In genomic region chr10:102422586-102423129, GRCh38 we compare ENCODE assay signal across 1 cellular context.
TF ChIP-seq lines count a peak whose summit lies in the region.

No MANE protein-coding gene starts in this region.

TF ChIP-seq in HepG2, 621 proteins besides CTCF, POLR2A, EP300 and RAD21 (continued from another document and continues in another):
- TF ChIP-seq, protein P1, sequence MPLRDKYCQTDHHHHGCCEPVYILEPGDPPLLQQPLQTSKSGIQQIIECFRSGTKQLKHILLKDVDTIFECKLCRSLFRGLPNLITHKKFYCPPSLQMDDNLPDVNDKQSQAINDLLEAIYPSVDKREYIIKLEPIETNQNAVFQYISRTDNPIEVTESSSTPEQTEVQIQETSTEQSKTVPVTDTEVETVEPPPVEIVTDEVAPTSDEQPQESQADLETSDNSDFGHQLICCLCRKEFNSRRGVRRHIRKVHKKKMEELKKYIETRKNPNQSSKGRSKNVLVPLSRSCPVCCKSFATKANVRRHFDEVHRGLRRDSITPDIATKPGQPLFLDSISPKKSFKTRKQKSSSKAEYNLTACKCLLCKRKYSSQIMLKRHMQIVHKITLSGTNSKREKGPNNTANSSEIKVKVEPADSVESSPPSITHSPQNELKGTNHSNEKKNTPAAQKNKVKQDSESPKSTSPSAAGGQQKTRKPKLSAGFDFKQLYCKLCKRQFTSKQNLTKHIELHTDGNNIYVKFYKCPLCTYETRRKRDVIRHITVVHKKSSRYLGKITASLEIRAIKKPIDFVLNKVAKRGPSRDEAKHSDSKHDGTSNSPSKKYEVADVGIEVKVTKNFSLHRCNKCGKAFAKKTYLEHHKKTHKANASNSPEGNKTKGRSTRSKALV (CRISPR knock-in tag; IDR thresholded peaks at IDR 0.05), result no peak
- no peak for TF ChIP-seq SRF (IDR thresholded peaks at IDR 0.05; ENCODE audit: low read depth, low read length)
- no peak for TF ChIP-seq JARID2 (CRISPR knock-in tag; IDR thresholded peaks at IDR 0.05; ENCODE audit: insufficient replicate concordance)
- peak; percentile 55; the same call in 1 of the 2 replicates for TF ChIP-seq ZSCAN25 (CRISPR knock-in tag; IDR thresholded peaks at IDR 0.05)
- TF ChIP-seq ELF4 (CRISPR knock-in tag; IDR thresholded peaks at IDR 0.05; ENCODE audit: borderline replicate concordance), result no peak
- TF ChIP-seq, protein P2, sequence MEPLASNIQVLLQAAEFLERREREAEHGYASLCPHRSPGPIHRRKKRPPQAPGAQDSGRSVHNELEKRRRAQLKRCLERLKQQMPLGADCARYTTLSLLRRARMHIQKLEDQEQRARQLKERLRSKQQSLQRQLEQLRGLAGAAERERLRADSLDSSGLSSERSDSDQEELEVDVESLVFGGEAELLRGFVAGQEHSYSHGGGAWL (CRISPR knock-in tag; IDR thresholded peaks at IDR 0.05), result peak; percentile 92
- TF ChIP-seq RFXAP (CRISPR knock-in tag; IDR thresholded peaks at IDR 0.05; ENCODE audit: borderline replicate concordance), result peak; percentile 63; the same call in 1 of the 2 replicates
- no peak for TF ChIP-seq ZNF225 (CRISPR knock-in tag; IDR thresholded peaks at IDR 0.05)
- peak; percentile 91 for TF ChIP-seq CBX5 (CRISPR knock-in tag; IDR thresholded peaks at IDR 0.05; ENCODE audit: borderline replicate concordance)
- 0 out of 2 replicates have a peak, but pooled peaks have one; percentile 49 for TF ChIP-seq MED1 (CRISPR knock-in tag; IDR thresholded peaks at IDR 0.05)
- TF ChIP-seq KAT2B (IDR thresholded peaks at IDR 0.05; ENCODE audit: borderline replicate concordance, low read depth, low read length), result no peak
- no peak for TF ChIP-seq SMAD9 (CRISPR knock-in tag; IDR thresholded peaks at IDR 0.05)
- TF ChIP-seq, protein P3, sequence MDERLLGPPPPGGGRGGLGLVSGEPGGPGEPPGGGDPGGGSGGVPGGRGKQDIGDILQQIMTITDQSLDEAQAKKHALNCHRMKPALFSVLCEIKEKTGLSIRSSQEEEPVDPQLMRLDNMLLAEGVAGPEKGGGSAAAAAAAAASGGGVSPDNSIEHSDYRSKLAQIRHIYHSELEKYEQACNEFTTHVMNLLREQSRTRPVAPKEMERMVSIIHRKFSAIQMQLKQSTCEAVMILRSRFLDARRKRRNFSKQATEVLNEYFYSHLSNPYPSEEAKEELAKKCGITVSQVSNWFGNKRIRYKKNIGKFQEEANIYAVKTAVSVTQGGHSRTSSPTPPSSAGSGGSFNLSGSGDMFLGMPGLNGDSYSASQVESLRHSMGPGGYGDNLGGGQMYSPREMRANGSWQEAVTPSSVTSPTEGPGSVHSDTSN (CRISPR knock-in tag; IDR thresholded peaks at IDR 0.05), result no peak
- no peak for TF ChIP-seq RFX3 (CRISPR knock-in tag; IDR thresholded peaks at IDR 0.05)
- peak; percentile 60; the same call in 1 of the 2 replicates for TF ChIP-seq ZKSCAN8 (CRISPR knock-in tag; IDR thresholded peaks at IDR 0.05; ENCODE audit: borderline replicate concordance)
- TF ChIP-seq ZNF577 (CRISPR knock-in tag; IDR thresholded peaks at IDR 0.05; ENCODE audit: borderline replicate concordance, low read depth), result no peak
- peak; percentile 86; the same call in 1 of the 2 replicates for TF ChIP-seq ZNF749 (CRISPR knock-in tag; IDR thresholded peaks at IDR 0.05; ENCODE audit: borderline replicate concordance)
- 0 out of 2 replicates have a peak, but pooled peaks have one; percentile 17 for TF ChIP-seq SATB2 (CRISPR knock-in tag; IDR thresholded peaks at IDR 0.05)
- TF ChIP-seq ZNF747 (CRISPR knock-in tag; IDR thresholded peaks at IDR 0.05; ENCODE audit: borderline replicate concordance), result peak; percentile 57; the same call in 1 of the 2 replicates
- TF ChIP-seq ZNF614 (CRISPR knock-in tag; IDR thresholded peaks at IDR 0.05; ENCODE audit: borderline replicate concordance), result peak; percentile 49; the same call in 1 of the 2 replicates
- 0 out of 2 replicates have a peak, but pooled peaks have one; percentile 44 for TF ChIP-seq ZBED4 (CRISPR knock-in tag; IDR thresholded peaks at IDR 0.05; ENCODE audit: borderline replicate concordance)
- TF ChIP-seq ZNF326 (CRISPR knock-in tag; IDR thresholded peaks at IDR 0.05; ENCODE audit: borderline replicate concordance), result no peak
- TF ChIP-seq ZNF503 (CRISPR knock-in tag; IDR thresholded peaks at IDR 0.05), result peak; percentile 38; the same call in 1 of the 2 replicates
- 0 out of 2 replicates have a peak, but pooled peaks have one; percentile 84 for TF ChIP-seq SP140L (CRISPR knock-in tag; IDR thresholded peaks at IDR 0.05; ENCODE audit: borderline replicate concordance)
- peak; percentile 97 for TF ChIP-seq ZIK1 (CRISPR knock-in tag; IDR thresholded peaks at IDR 0.05; ENCODE audit: borderline replicate concordance, low read depth)
- no peak; the same call in 1 of the 2 replicates for TF ChIP-seq ZNF652 (CRISPR knock-in tag; IDR thresholded peaks at IDR 0.05; ENCODE audit: borderline replicate concordance, low read depth)
- TF ChIP-seq SMARCC2 (IDR thresholded peaks at IDR 0.05), result no peak
- TF ChIP-seq TBX3 (IDR thresholded peaks at IDR 0.05; ENCODE audit: borderline replicate concordance), result no peak
- TF ChIP-seq SPEN (CRISPR knock-in tag; IDR thresholded peaks at IDR 0.05; ENCODE audit: low read depth), result peak; percentile 77; the same call in 1 of the 2 replicates
- TF ChIP-seq ZFP41 (CRISPR knock-in tag; IDR thresholded peaks at IDR 0.05; ENCODE audit: borderline replicate concordance), result no peak
- peak; percentile 45; the same call in 1 of the 2 replicates for TF ChIP-seq ZNF746 (CRISPR knock-in tag; IDR thresholded peaks at IDR 0.05)
- TF ChIP-seq, protein P4, sequence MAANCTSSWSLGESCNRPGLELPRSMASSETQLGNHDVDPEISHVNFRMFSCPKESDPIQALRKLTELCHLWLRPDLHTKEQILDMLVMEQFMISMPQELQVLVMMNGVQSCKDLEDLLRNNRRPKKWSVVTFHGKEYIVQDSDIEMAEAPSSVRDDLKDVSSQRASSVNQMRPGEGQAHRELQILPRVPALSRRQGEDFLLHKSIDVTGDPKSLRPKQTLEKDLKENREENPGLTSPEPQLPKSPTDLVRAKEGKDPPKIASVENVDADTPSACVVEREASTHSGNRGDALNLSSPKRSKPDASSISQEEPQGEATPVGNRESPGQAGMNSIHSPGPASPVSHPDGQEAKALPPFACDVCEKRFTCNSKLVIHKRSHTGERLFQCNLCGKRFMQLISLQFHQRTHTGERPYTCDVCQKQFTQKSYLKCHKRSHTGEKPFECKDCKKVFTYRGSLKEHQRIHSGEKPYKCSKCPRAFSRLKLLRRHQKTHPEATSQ (CRISPR knock-in tag; IDR thresholded peaks at IDR 0.05; ENCODE audit: borderline replicate concordance), result no peak
- TF ChIP-seq TIGD3 (CRISPR knock-in tag; IDR thresholded peaks at IDR 0.05; ENCODE audit: borderline replicate concordance), result peak; percentile 77; the same call in 1 of the 2 replicates
- TF ChIP-seq KDM6A (CRISPR knock-in tag; IDR thresholded peaks at IDR 0.05; ENCODE audit: low read depth), result no peak
- peak; percentile 91 for TF ChIP-seq NFKB2 (CRISPR knock-in tag; IDR thresholded peaks at IDR 0.05; ENCODE audit: borderline replicate concordance)
- no peak for TF ChIP-seq STAT6 (CRISPR knock-in tag; IDR thresholded peaks at IDR 0.05; ENCODE audit: borderline replicate concordance)
- TF ChIP-seq FOXJ3 (CRISPR knock-in tag; IDR thresholded peaks at IDR 0.05; ENCODE audit: borderline replicate concordance), result no peak
- TF ChIP-seq RBFOX2 (IDR thresholded peaks at IDR 0.05; ENCODE audit: low read depth, low read length), result peak; percentile 65
- TF ChIP-seq ZFP36L2 (CRISPR knock-in tag; IDR thresholded peaks at IDR 0.05), result no peak
- TF ChIP-seq SRSF9 (IDR thresholded peaks at IDR 0.05; ENCODE audit: borderline replicate concordance, insufficient read depth, low read depth, low read length, poor library complexity, severe bottlenecking), result no peak
- no peak; the same call in 1 of the 2 replicates for TF ChIP-seq ZNF333 (CRISPR knock-in tag; IDR thresholded peaks at IDR 0.05; ENCODE audit: borderline replicate concordance)
- TF ChIP-seq ZFP62 (CRISPR knock-in tag; IDR thresholded peaks at IDR 0.05), result no peak
- TF ChIP-seq EHMT2 (IDR thresholded peaks at IDR 0.05; ENCODE audit: borderline replicate concordance, low read depth, low read length), result no peak
- TF ChIP-seq, protein P5, sequence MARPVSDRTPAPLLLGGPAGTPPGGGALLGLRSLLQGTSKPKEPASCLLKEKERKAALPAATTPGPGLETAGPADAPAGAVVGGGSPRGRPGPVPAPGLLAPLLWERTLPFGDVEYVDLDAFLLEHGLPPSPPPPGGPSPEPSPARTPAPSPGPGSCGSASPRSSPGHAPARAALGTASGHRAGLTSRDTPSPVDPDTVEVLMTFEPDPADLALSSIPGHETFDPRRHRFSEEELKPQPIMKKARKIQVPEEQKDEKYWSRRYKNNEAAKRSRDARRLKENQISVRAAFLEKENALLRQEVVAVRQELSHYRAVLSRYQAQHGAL (CRISPR knock-in tag; IDR thresholded peaks at IDR 0.05; ENCODE audit: not compliant biosample characterization), result no peak
- no peak for TF ChIP-seq ZNF776 (CRISPR knock-in tag; IDR thresholded peaks at IDR 0.05)
- peak; percentile 66; the same call in 1 of the 2 replicates for TF ChIP-seq SSRP1 (CRISPR knock-in tag; IDR thresholded peaks at IDR 0.05)
- TF ChIP-seq ZKSCAN1 (IDR thresholded peaks at IDR 0.05; ENCODE audit: low read length), result no peak
